Comparison of ENCODE assay signal across 9 cellular contexts in the genomic region with DNA sequence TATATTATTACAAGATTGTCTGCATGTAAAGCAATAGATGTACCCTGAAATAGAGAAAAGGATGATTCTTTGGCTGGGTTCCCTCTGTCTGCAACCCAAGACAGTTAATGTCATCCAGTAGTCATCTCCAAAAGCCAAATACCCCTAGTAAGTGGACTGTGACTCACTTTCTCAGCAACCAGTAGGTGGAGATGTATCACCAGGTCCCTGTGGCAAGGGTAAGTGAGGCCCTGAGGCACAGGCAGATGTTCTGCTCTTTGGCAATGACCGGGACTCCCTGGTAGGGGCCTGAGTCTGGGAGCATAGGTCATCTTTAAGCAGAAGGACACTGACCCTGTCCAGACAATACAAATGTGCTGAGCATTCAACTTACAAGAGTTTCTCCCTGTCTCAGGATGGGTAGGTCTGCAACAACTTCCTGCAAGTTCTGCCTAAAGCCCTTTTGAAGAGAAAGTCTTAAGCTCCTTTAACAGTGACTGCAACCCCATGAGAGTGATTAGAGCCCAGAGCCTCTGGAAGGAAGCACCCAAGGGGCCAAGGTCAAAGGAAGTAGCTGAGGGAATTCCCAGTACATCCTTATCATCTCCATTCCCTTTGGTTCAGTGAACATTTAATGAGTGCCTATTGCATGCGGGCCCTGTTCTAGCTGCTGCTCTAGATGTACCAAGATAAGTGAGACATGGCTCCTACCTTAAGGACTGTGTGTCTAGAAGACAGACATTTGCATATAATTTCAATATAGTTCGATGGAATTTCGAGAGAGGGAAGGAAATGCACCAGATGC. TPM values are rescaled to one million over a fixed set of nuclear protein-coding genes. Genes with fewer than 3 reads are reported as not detected.
DNase-seq lines count a peak whose midpoint lies in the region; FAIRE-seq and TF ChIP-seq lines count a peak whose summit lies in the region.
"Had no signal": no experiment of that assay in that cellular context is flagged by ENCODE, and none has a peak within 500 bp of the region (broad histone marks: within the 10 kb centered on the region; RNA-seq: fewer than 3 reads in every experiment).

No MANE protein-coding gene starts in this region.

- H3K27ac Mint-ChIP-seq in endothelial cell (ENCODE audit: unreplicated experiment) (no peak overlapping the region), osteocyte (ENCODE audit: unreplicated experiment) (no peak overlapping the region)
- no peak overlapping the region for H3K27ac Mint-ChIP-seq in activated CD4-positive, alpha-beta T cell treated with anti-CD3 and anti-CD28 coated beads, Interleukin-2, amount 10 ng/mL, durations not matched to agents 24 days and 14 days

- DNase-seq in GM12864 (ENCODE audit: low read depth) (no peak), NAMALWA (ENCODE audit: low spot score) (peak; percentile 2), endothelial cell (ENCODE audit: low spot score) (no peak), osteocyte (ENCODE audit: extremely low spot score, unreplicated experiment) (no peak), GM12891 (ENCODE audit: insufficient read length, low spot score) (no peak), NCI-H345 treated with DMSO at 0.1 percent for 48 hours (lab: John Stamatoyannopoulos, UW; ENCODE audit: unreplicated experiment) (no peak)
- no peak for DNase-seq in stimulated activated naive CD4-positive, alpha-beta T cell (lab: John Stamatoyannopoulos, UW)
- DNase-seq in activated CD4-positive, alpha-beta T cell treated with anti-CD3 and anti-CD28 coated beads, Interleukin-2, amount 10 ng/mL, durations not matched to agents 24 days and 14 days, result no peak

- H3K9me3 Mint-ChIP-seq in endothelial cell (ENCODE audit: unreplicated experiment), result no peaks in the 10 kb centered on the region
- no peaks in the 10 kb centered on the region for H3K9me3 Mint-ChIP-seq in osteocyte (ENCODE audit: unreplicated experiment)
- no peaks in the 10 kb centered on the region for H3K9me3 Mint-ChIP-seq in activated CD4-positive, alpha-beta T cell treated with anti-CD3 and anti-CD28 coated beads, Interleukin-2, amount 10 ng/mL, durations not matched to agents 24 days and 14 days

- FAIRE-seq in GM12891 (lab: Jason Lieb, UNC), result no peak

- no peak for TF ChIP-seq POLR2A in GM12891 (IDR thresholded peaks at IDR 0.05; ENCODE audit: low read depth, low read length)

- H3K4me1 Mint-ChIP-seq in endothelial cell (ENCODE audit: unreplicated experiment) (peaks cover 34% of the 10 kb centered on the region), osteocyte (ENCODE audit: unreplicated experiment) (peaks cover 8% of the 10 kb centered on the region)
- H3K4me1 Mint-ChIP-seq in activated CD4-positive, alpha-beta T cell treated with anti-CD3 and anti-CD28 coated beads, Interleukin-2, amount 10 ng/mL, durations not matched to agents 24 days and 14 days, result peaks cover 8% of the 10 kb centered on the region

- peak; percentile 29 for TF ChIP-seq CTCF in GM12864 (IDR thresholded peaks at IDR 0.05; ENCODE audit: low read depth, low read length, missing control alignments)
- no peak for TF ChIP-seq CTCF in endothelial cell (IDR thresholded peaks at IDR 0.05; ENCODE audit: unreplicated experiment)
- TF ChIP-seq CTCF in osteocyte (IDR thresholded peaks at IDR 0.05), result peak; percentile 38

- H3K27me3 Mint-ChIP-seq in endothelial cell (ENCODE audit: unreplicated experiment), result peaks cover 4% of the 10 kb centered on the region
- no peaks in the 10 kb centered on the region for H3K27me3 Mint-ChIP-seq in osteocyte (ENCODE audit: unreplicated experiment)
- no peaks in the 10 kb centered on the region for H3K27me3 Mint-ChIP-seq in activated CD4-positive, alpha-beta T cell treated with anti-CD3 and anti-CD28 coated beads, Interleukin-2, amount 10 ng/mL, durations not matched to agents 24 days and 14 days

- intact Hi-C loops in activated CD4-positive, alpha-beta T cell treated with anti-CD3 and anti-CD28 coated beads, Interleukin-2, amount 10 ng/mL, durations not matched to agents 24 days and 14 days (cut with micrococcal nuclease), result no loop called here

- no peak overlapping the region for H3K4me3 ChIP-seq in GM12864 (ENCODE audit: low read depth, low read length)
- H3K4me3 ChIP-seq: adrenal gland had no signal

- H3K4me3 Mint-ChIP-seq in endothelial cell (ENCODE audit: unreplicated experiment) (peak overlapping the region; percentile 43), osteocyte (ENCODE audit: unreplicated experiment) (no peak overlapping the region)
- H3K4me3 Mint-ChIP-seq in activated CD4-positive, alpha-beta T cell treated with anti-CD3 and anti-CD28 coated beads, Interleukin-2, amount 10 ng/mL, durations not matched to agents 24 days and 14 days, result no peak overlapping the region

- H3K36me3 Mint-ChIP-seq in endothelial cell (ENCODE audit: low read depth, unreplicated experiment) (peaks cover 65% of the 10 kb centered on the region), osteocyte (ENCODE audit: unreplicated experiment) (peaks cover 79% of the 10 kb centered on the region)
- H3K36me3 Mint-ChIP-seq in activated CD4-positive, alpha-beta T cell treated with anti-CD3 and anti-CD28 coated beads, Interleukin-2, amount 10 ng/mL, durations not matched to agents 24 days and 14 days (ENCODE audit: low read depth), result no peaks in the 10 kb centered on the region

TF ChIP-seq in GM12891, 5 proteins besides CTCF, POLR2A, EP300 and RAD21:
- TF ChIP-seq POU2F2 (IDR thresholded peaks at IDR 0.05; ENCODE audit: low read depth, low read length) (no peak), TAF1 (IDR thresholded peaks at IDR 0.05; ENCODE audit: low read depth, low read length) (no peak)

RNA-seq across cellular contexts. Expression of a gene that starts 31.9 kb away (rescaled TPM):
- 314 TPM for total RNA-seq in endothelial cell (ENCODE audit: unreplicated experiment)
- total RNA-seq in osteocyte, result 188 and 204 TPM in 2 replicates
- polyA plus RNA-seq in GM12891 (2012; ENCODE audit: low read depth, missing spikeins), result 0.05 TPM
- 0.28 and 0.45 TPM in 2 replicates for total RNA-seq in activated CD4-positive, alpha-beta T cell treated with anti-CD3 and anti-CD28 coated beads, Interleukin-2, amount 10 ng/mL, durations not matched to agents 24 days and 14 days

Comparison
In these comparisons a context has a peak if more than half of its experiments do, and no peak if none do; other contexts are left out.
1. RNA of a gene that starts 31.9 kb away (total RNA-seq): 314 TPM in endothelial cell (single experiment) and 188 to 204 TPM in osteocyte; 0.28 to 0.45 TPM in activated CD4-positive, alpha-beta T cell treated with anti-CD3 and anti-CD28 coated beads, Interleukin-2, amount 10 ng/mL, durations not matched to agents 24 days and 14 days; every median in the first group is over 100 times any median in the second.